ENCODE assay signal across 14 cellular contexts in the genomic region with DNA sequence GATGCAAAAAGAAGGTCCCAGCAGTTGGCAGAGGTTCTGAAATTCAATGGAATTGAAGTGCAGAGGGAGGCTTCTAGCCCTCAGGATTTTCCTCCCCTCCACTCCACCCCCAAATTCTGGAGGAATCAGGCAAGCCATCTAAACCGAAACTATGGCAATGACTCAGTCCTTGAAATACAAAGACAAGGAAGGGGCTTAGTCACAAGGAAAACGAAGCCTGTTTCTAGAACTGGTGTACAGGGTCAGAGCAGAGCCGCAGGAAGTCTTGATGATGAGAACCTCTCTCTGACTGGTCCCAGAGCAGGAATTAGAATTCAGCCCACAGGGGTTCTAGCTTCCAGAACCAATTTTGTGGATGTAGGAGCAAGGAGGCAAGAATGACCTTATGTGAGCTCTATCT.
DNase-seq lines count a peak whose midpoint lies in the region; ATAC-seq, FAIRE-seq and TF ChIP-seq lines count a peak whose summit lies in the region.
"Had no signal": no experiment of that assay in that cellular context is flagged by ENCODE, and none has a peak within 500 bp of the region (broad histone marks: within the 10 kb centered on the region; RNA-seq: fewer than 3 reads in every experiment).

No MANE protein-coding gene starts in this region.

- no peak overlapping the region for H3K9ac ChIP-seq in endodermal cell (ENCODE audit: extremely low read depth, low read length, poor library complexity, severe bottlenecking)
- H3K9ac ChIP-seq: BLaER1 had no signal

- no peaks in the 10 kb centered on the region for H3K36me3 Mint-ChIP-seq in endodermal cell (ENCODE audit: low read depth)

- H3K9me3 Mint-ChIP-seq in endodermal cell: no peaks in the 10 kb centered on the region
- H3K9me3 Mint-ChIP-seq: T-helper 1 cell treated with Interleukin-12 subunit alpha and Interleukin-12 subunit beta and Interleukin-4 antibody, amounts not matched to agents 30 μg/mL and 1 μg/mL, for 36 hours had no signal

- TF ChIP-seq CTCF in AG04450 (IDR thresholded peaks at IDR 0.05; ENCODE audit: low read depth, low read length) (no peak), brain microvascular endothelial cell (IDR thresholded peaks at IDR 0.05; ENCODE audit: low read depth, low read length, missing control alignments) (no peak), psoas muscle (IDR thresholded peaks at IDR 0.05) (no peak), endodermal cell (conservative IDR thresholded peaks at IDR 0.05) (no peak)

- no peaks in the 10 kb centered on the region for H3K27me3 Mint-ChIP-seq in endodermal cell (ENCODE audit: insufficient read depth)

- no peak for ATAC-seq in psoas muscle
- ATAC-seq in GM18498 (IDR thresholded peaks at IDR 0.05; ENCODE audit: unreplicated experiment): no peak

- POLR2A ChIA-PET in AG04450 (lab: Yijun Ruan, JAX): no interaction called here

- no peaks in the 10 kb centered on the region for H3K27me3 ChIP-seq in AG04450 (ENCODE audit: control insufficient read depth, insufficient read depth, low read length)
- no peaks in the 10 kb centered on the region for H3K27me3 ChIP-seq in brain microvascular endothelial cell (replicated peaks)
- no peaks in the 10 kb centered on the region for H3K27me3 ChIP-seq in psoas muscle (ENCODE audit: insufficient read depth in 3 of 3, low read length in 2 of 3)
- no peaks in the 10 kb centered on the region for H3K27me3 ChIP-seq in endodermal cell (ENCODE audit: control insufficient read depth, insufficient read depth, low read length, poor library complexity, severe bottlenecking)
- H3K27me3 ChIP-seq: adrenal gland, BLaER1, sigmoid colon had no signal

- H3K4me3 ChIP-seq in AG04450 (ENCODE audit: low read depth, low read length) (no peak overlapping the region), brain microvascular endothelial cell (ENCODE audit: low read depth, low read length) (no peak overlapping the region), psoas muscle (no peak overlapping the region), endodermal cell (ENCODE audit: low read length) (no peak overlapping the region)
- H3K4me3 ChIP-seq: adrenal gland, BLaER1, lung, sigmoid colon had no signal

- H3K9me3 ChIP-seq in AG04450 (ENCODE audit: control insufficient read depth, insufficient read depth, low read length) (no peaks in the 10 kb centered on the region), psoas muscle (no peaks in the 10 kb centered on the region), endodermal cell (ENCODE audit: control insufficient read depth, low read length) (no peaks in the 10 kb centered on the region)
- H3K9me3 ChIP-seq: adrenal gland, BLaER1, sigmoid colon had no signal

- in situ Hi-C loops in brain microvascular endothelial cell (cut with HindIII; ENCODE audit: low pct_ligation_motif_present, low sequenced_read_pairs): no loop called here

- H3K4me1 Mint-ChIP-seq in endodermal cell: peaks cover 5% of the 10 kb centered on the region

- H3K4me3 Mint-ChIP-seq in endodermal cell: no peak overlapping the region
- H3K4me3 Mint-ChIP-seq: T-helper 1 cell treated with Interleukin-12 subunit alpha and Interleukin-12 subunit beta and Interleukin-4 antibody, amounts not matched to agents 30 μg/mL and 1 μg/mL, for 36 hours had no signal

- 75 to 88% (median 83%) methylated on average over 3 of the region's 3 CpGs for WGBS in psoas muscle, 3 donors
- WGBS in endodermal cell (ENCODE audit: insufficient coverage in 1 of 2, insufficient read length in 1 of 2), 2 experiments: 77 to 80% methylated on average over 2 to 3 of the region's 3 CpGs

- FAIRE-seq in HTR-8/SVneo (lab: Jason Lieb, UNC): no peak

- intact Hi-C loops in psoas muscle (cut with DNase I): no loop called here

- H3K27ac ChIP-seq in AG04450 (ENCODE audit: low read depth, low read length) (peak overlapping the region; percentile 54), brain microvascular endothelial cell (peak overlapping the region; percentile 90), psoas muscle (no peak overlapping the region), endodermal cell (ENCODE audit: low read depth, low read length) (no peak overlapping the region)
- H3K27ac ChIP-seq: adrenal gland, BLaER1, sigmoid colon had no signal

- H3K36me3 ChIP-seq in brain microvascular endothelial cell (replicated peaks) (no peaks in the 10 kb centered on the region), psoas muscle (ENCODE audit: insufficient read depth in 1 of 2, low read depth in 1 of 2) (no peaks in the 10 kb centered on the region), endodermal cell (ENCODE audit: control insufficient read depth, insufficient read depth, low read length) (no peaks in the 10 kb centered on the region)
- H3K36me3 ChIP-seq: adrenal gland, BLaER1 had no signal

- DNase-seq in AG04450 (ENCODE audit: low read depth, low spot score) (peak; percentile 76), HTR-8/SVneo (ENCODE audit: insufficient read length, low spot score) (peak; percentile 19), brain microvascular endothelial cell (peak; percentile 96), islet precursor cell (peak; percentile 83), inferior parietal cortex (ENCODE audit: extremely low spot score) (no peak), psoas muscle (no peak), endodermal cell (no peak)
- DNase-seq: adrenal gland, NCI-H1417, sigmoid colon had no signal

- CTCF ChIA-PET in AG04450 (lab: Charles Lee): interaction anchor here (0.9 kb wide), 1 partner anchor 277 kb away, joined by 3 read pairs; no protein-coding TSS in a partner anchor

- H3K27ac Mint-ChIP-seq in endodermal cell: no peak overlapping the region
- H3K27ac Mint-ChIP-seq: T-helper 1 cell treated with Interleukin-12 subunit alpha and Interleukin-12 subunit beta and Interleukin-4 antibody, amounts not matched to agents 30 μg/mL and 1 μg/mL, for 36 hours had no signal

- H3K4me1 ChIP-seq in psoas muscle: no peaks in the 10 kb centered on the region
- H3K4me1 ChIP-seq in endodermal cell (ENCODE audit: control insufficient read depth, insufficient read depth, low read length): no peaks in the 10 kb centered on the region
- H3K4me1 ChIP-seq: adrenal gland, BLaER1, sigmoid colon had no signal

Comparison
In these comparisons a context has a peak if more than half of its experiments do, and no peak if none do; other contexts are left out.
1. DNase-seq: peak in AG04450 (single experiment), HTR-8/SVneo (single experiment), brain microvascular endothelial cell (single experiment) and islet precursor cell (single experiment); none in inferior parietal cortex (single experiment), psoas muscle (0 of 2) and endodermal cell (single experiment).
2. H3K27ac ChIP-seq: peak in AG04450 (single experiment) and brain microvascular endothelial cell (single experiment); none in psoas muscle (single experiment) and endodermal cell (single experiment).